In the genomic region with DNA sequence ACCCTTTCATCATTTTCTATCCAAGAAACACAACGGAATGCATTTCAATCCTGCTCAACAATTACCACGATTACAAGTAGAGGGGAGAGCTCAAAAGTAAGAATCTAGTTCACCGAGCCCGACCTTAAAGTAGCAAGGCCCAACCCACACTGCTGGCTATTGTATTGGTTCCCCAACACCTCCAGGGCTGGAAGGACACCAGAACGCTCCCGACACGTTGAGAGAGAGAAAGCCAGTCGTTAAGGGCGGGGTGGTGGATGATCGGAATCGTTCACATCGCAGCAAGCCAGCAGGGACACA, we compare ENCODE assay signal across 8 cellular contexts. TPM values are rescaled to one million over a fixed set of nuclear protein-coding genes. Genes with fewer than 3 reads are reported as not detected.
DNase-seq lines count a peak whose midpoint lies in the region; ATAC-seq and TF ChIP-seq lines count a peak whose summit lies in the region.

No MANE protein-coding gene starts in this region.

- intact Hi-C loops in dorsolateral prefrontal cortex (cut with DNase I) = no loop called here
- intact Hi-C loops in sciatic nerve (cut with DNase I) = no loop called here

- H3K9me2 ChIP-seq in Karpas-422 (replicated peaks; ENCODE audit: insufficient read depth, low read length) = no peaks in the 10 kb centered on the region

- no peaks in the 10 kb centered on the region for H3K9me3 Mint-ChIP-seq in neural crest cell

- peak overlapping the region; percentile 98 for H3K4me2 ChIP-seq in Karpas-422 (ENCODE audit: low read depth, low read length, poor library complexity, severe bottlenecking)

- no peaks in the 10 kb centered on the region for H3K27me3 Mint-ChIP-seq in neural crest cell (ENCODE audit: low read depth)

- H3K36me3 ChIP-seq in Karpas-422 (ENCODE audit: insufficient read depth, low read length) = peaks cover 5% of the 10 kb centered on the region; the same call in 1 of the 2 replicates

- H3K27ac Mint-ChIP-seq in neural crest cell (ENCODE audit: unreplicated experiment) = peak overlapping the region; percentile 74

- DNase-seq in ELF-1 (ENCODE audit: low read depth, low spot score) (peak; percentile 81), Karpas-422 (no peak), dorsolateral prefrontal cortex (no peak), neural crest cell (ENCODE audit: low read depth, low spot score) (no peak), sciatic nerve (ENCODE audit: low spot score) (no peak), NCI-H2196 treated with DMSO at 0.1 percent for 48 hours (lab: John Stamatoyannopoulos, UW; ENCODE audit: unreplicated experiment) (no peak), NK-92 (lab: John Stamatoyannopoulos, UW; ENCODE audit: unreplicated experiment) (no peak)

- H3K27me3 ChIP-seq in Karpas-422 (ENCODE audit: low read length) = no peaks in the 10 kb centered on the region
- H3K27me3 ChIP-seq in dorsolateral prefrontal cortex = no peaks in the 10 kb centered on the region

- no peak for TF ChIP-seq CTCF in dorsolateral prefrontal cortex (IDR thresholded peaks at IDR 0.05 in 54 of 56, conservative IDR thresholded peaks at IDR 0.05 in 2 of 56; ENCODE audit: low read depth in 1 of 56, partially characterized antibody in 56 of 56)
- no peak for TF ChIP-seq CTCF in neural crest cell (conservative IDR thresholded peaks at IDR 0.05)

- H3K4me1 ChIP-seq in Karpas-422 (ENCODE audit: low read length) = peaks cover 18% of the 10 kb centered on the region

- peak overlapping the region; percentile 93 for H3K4me3 Mint-ChIP-seq in neural crest cell

- peak overlapping the region; percentile 91 for H3K4me3 ChIP-seq in Karpas-422 (ENCODE audit: low read length)
- H3K4me3 ChIP-seq in dorsolateral prefrontal cortex = peak overlapping the region; percentile 50 to 99 (median 84)

- H3K9me3 ChIP-seq in Karpas-422 (ENCODE audit: low read length) = no peaks in the 10 kb centered on the region

- H3K4me1 Mint-ChIP-seq in neural crest cell = peaks cover 42% of the 10 kb centered on the region

- H3K27ac ChIP-seq in Karpas-422 (ENCODE audit: low read length) (peak overlapping the region; percentile 69), dorsolateral prefrontal cortex (peak overlapping the region in 40 of 59 donors; percentile 2 to 90 (median 72))

- H3K9ac ChIP-seq in Karpas-422 (ENCODE audit: low read length) = peak overlapping the region; percentile 90

- peaks cover 17% of the 10 kb centered on the region for H4K20me1 ChIP-seq in Karpas-422 (ENCODE audit: insufficient read depth, low read depth, low read length)

- H3K36me3 Mint-ChIP-seq in neural crest cell (ENCODE audit: low read depth) = no peaks in the 10 kb centered on the region

- ATAC-seq in sciatic nerve (no peak), GM18907 (IDR thresholded peaks at IDR 0.05; ENCODE audit: unreplicated experiment) (no peak)

- H2AFZ ChIP-seq in Karpas-422 (ENCODE audit: low read length) = no peak overlapping the region

- H3K79me2 ChIP-seq in Karpas-422 (ENCODE audit: low read length) = peaks cover 56% of the 10 kb centered on the region

RNA-seq across cellular contexts. Expression of a gene that starts 0.7 kb away (rescaled TPM):
- 70.0 and 82.2 TPM in 2 replicates for total RNA-seq in Karpas-422 (2014; rRNA removed; shearing (Covaris generic); ENCODE audit: low replicate concordance)
- total RNA-seq in dorsolateral prefrontal cortex (100 to 1,000 TPM; 102 to 212 (median 167) TPM), neural crest cell (253 TPM in 2 replicates), sciatic nerve (80.5 TPM)
